In the genomic region with DNA sequence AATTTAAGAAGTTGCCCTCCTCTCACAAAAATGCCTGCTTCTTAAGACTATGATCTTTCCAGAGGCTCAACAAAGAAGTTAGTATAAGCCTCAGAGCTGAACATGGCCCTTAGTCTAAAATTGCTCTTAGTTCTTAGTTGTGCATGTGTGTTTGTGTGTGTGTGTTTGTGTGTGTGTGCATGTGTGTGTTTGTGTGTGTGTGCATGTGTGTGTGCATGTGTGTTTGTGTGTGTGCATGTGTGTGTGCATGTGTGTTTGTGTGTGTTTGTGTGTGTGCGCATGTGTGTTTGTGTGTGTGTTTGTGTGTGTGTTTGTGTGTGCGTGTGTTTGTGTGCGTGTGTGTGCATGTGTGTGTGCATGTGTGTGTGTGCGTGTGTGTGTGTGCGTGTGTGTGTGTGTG, we compare ENCODE assay signal across 1 cellular context.
TF ChIP-seq lines count a peak whose summit lies in the region.

No MANE protein-coding gene starts in this region.

TF ChIP-seq in H1, 55 proteins besides CTCF, POLR2A, EP300 and RAD21:
- TF ChIP-seq TAF1 (IDR thresholded peaks at IDR 0.05; ENCODE audit: low read depth, low read length) (no peak), SP4 (IDR thresholded peaks at IDR 0.05; ENCODE audit: low read length) (no peak), RNF2 (IDR thresholded peaks at IDR 0.05; ENCODE audit: borderline replicate concordance, low read depth, low read length, missing control alignments, poor library complexity, severe bottlenecking) (no peak), SRF (IDR thresholded peaks at IDR 0.05; ENCODE audit: low read depth, low read length) (no peak)
- TF ChIP-seq, protein P1, sequence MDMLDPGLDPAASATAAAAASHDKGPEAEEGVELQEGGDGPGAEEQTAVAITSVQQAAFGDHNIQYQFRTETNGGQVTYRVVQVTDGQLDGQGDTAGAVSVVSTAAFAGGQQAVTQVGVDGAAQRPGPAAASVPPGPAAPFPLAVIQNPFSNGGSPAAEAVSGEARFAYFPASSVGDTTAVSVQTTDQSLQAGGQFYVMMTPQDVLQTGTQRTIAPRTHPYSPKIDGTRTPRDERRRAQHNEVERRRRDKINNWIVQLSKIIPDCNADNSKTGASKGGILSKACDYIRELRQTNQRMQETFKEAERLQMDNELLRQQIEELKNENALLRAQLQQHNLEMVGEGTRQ (IDR thresholded peaks at IDR 0.05; ENCODE audit: low read length) = no peak
- TF ChIP-seq, protein P2, sequence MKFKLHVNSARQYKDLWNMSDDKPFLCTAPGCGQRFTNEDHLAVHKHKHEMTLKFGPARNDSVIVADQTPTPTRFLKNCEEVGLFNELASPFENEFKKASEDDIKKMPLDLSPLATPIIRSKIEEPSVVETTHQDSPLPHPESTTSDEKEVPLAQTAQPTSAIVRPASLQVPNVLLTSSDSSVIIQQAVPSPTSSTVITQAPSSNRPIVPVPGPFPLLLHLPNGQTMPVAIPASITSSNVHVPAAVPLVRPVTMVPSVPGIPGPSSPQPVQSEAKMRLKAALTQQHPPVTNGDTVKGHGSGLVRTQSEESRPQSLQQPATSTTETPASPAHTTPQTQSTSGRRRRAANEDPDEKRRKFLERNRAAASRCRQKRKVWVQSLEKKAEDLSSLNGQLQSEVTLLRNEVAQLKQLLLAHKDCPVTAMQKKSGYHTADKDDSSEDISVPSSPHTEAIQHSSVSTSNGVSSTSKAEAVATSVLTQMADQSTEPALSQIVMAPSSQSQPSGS (IDR thresholded peaks at IDR 0.05; ENCODE audit: low read length) = no peak
